20 cellular contexts compared by ENCODE assay signal in genomic region chr11:66864172-66864901, GRCh38. TPM values are rescaled to one million over a fixed set of nuclear protein-coding genes. Genes with fewer than 3 reads are reported as not detected.
DNase-seq lines count a peak whose midpoint lies in the region; ATAC-seq and TF ChIP-seq lines count a peak whose summit lies in the region.
"Had no signal": no experiment of that assay in that cellular context is flagged by ENCODE, and none has a peak within 500 bp of the region (broad histone marks: within the 10 kb centered on the region; RNA-seq: fewer than 3 reads in every experiment).

No MANE protein-coding gene starts in this region.

- no peak for ATAC-seq in omental fat pad (ENCODE audit: low FRiP score)
- ATAC-seq: activated CD8-positive, alpha-beta memory T cell treated with anti-CD3 and anti-CD28 coated beads, Interleukin-2, amount 10 ng/mL, durations not matched to agents 7 days and 5 days; lower lobe of right lung had no signal

- no peak overlapping the region for H3K9ac ChIP-seq in neural progenitor cell

- no peaks in the 10 kb centered on the region for H3K9me3 ChIP-seq in neural progenitor cell (ENCODE audit: low read depth)
- H3K9me3 ChIP-seq: BE2C, lower lobe of right lung had no signal

- no peak overlapping the region for H3K4me3 ChIP-seq in neural progenitor cell
- H3K4me3 ChIP-seq: cardiac muscle cell, lower lobe of right lung, PC-9 had no signal

- no peaks in the 10 kb centered on the region for H3K36me3 Mint-ChIP-seq in neural progenitor cell
- H3K36me3 Mint-ChIP-seq: activated CD8-positive, alpha-beta memory T cell treated with anti-CD3 and anti-CD28 coated beads, Interleukin-2, amount 10 ng/mL, durations not matched to agents 7 days and 5 days; immature natural killer cell; naive B cell had no signal

- no peaks in the 10 kb centered on the region for H4K20me1 ChIP-seq in neural progenitor cell (ENCODE audit: low read depth)

- H3K27ac ChIP-seq in cingulate gyrus (ENCODE audit: low read depth, low read length) (peak overlapping the region; percentile 10), neural progenitor cell (no peak overlapping the region)
- H3K27ac ChIP-seq: cardiac muscle cell, lower lobe of right lung, PC-9 had no signal

- peaks cover 5% of the 10 kb centered on the region for H3K4me1 ChIP-seq in neural progenitor cell
- H3K4me1 ChIP-seq: BE2C, lower lobe of right lung had no signal

- H3F3A ChIP-seq in neural progenitor cell (ENCODE audit: low read depth): no peaks in the 10 kb centered on the region

- H3K9me3 Mint-ChIP-seq in neural progenitor cell: no peaks in the 10 kb centered on the region
- H3K9me3 Mint-ChIP-seq: immature natural killer cell, naive B cell had no signal

- peaks cover 7% of the 10 kb centered on the region for H3K4me1 Mint-ChIP-seq in neural progenitor cell

- DNase-seq in DMS79 treated with DMSO at 0.1 percent for 48 hours (lab: John Stamatoyannopoulos, UW) (peak; percentile 74), NCI-H2107 treated with DMSO at 0.1 percent for 48 hours (lab: John Stamatoyannopoulos, UW; ENCODE audit: unreplicated experiment) (peak; percentile 33), neural progenitor cell (ENCODE audit: low spot score) (no peak), anterior cingulate cortex (lab: John Stamatoyannopoulos, UW) (no peak), omental fat pad (ENCODE audit: low spot score) (no peak), cortex of kidney (lab: John Stamatoyannopoulos, UW) (no peak)
- DNase-seq: activated CD4-positive, CD25-positive, alpha-beta regulatory T cell treated with anti-CD3 and anti-CD28 coated beads, Interleukin-2, amount 50 U/mL, for 72 hours; activated CD8-positive, alpha-beta memory T cell treated with anti-CD3 and anti-CD28 coated beads, Interleukin-2, amount 10 ng/mL, durations not matched to agents 7 days and 5 days; activated effector memory CD4-positive, alpha-beta T cell treated with Interleukin-2 at 50 U/mL for 16 hours; BE2C; head of caudate nucleus; immature natural killer cell; lower lobe of right lung; naive B cell; NCI-H1694 treated with DMSO at 0.1 percent for 48 hours; NCI-H748 treated with DMSO at 0.1 percent for 48 hours; PC-9; T-helper 9 cell had no signal

- no peaks in the 10 kb centered on the region for H3K79me2 ChIP-seq in neural progenitor cell (ENCODE audit: low read depth)

- peak overlapping the region; percentile 90 for H3K27ac Mint-ChIP-seq in neural progenitor cell
- H3K27ac Mint-ChIP-seq: activated CD8-positive, alpha-beta memory T cell treated with anti-CD3 and anti-CD28 coated beads, Interleukin-2, amount 10 ng/mL, durations not matched to agents 7 days and 5 days; immature natural killer cell had no signal

- H3K4me3 Mint-ChIP-seq in neural progenitor cell: peak overlapping the region; percentile 58
- H3K4me3 Mint-ChIP-seq: activated CD8-positive, alpha-beta memory T cell treated with anti-CD3 and anti-CD28 coated beads, Interleukin-2, amount 10 ng/mL, durations not matched to agents 7 days and 5 days; immature natural killer cell; naive B cell had no signal

- H3K4me2 ChIP-seq in neural progenitor cell: no peak overlapping the region
- H3K4me2 ChIP-seq: PC-9 had no signal

- H3K27me3 Mint-ChIP-seq in neural progenitor cell (ENCODE audit: insufficient read depth, low read depth): peaks cover 4% of the 10 kb centered on the region
- H3K27me3 Mint-ChIP-seq: activated CD8-positive, alpha-beta memory T cell treated with anti-CD3 and anti-CD28 coated beads, Interleukin-2, amount 10 ng/mL, durations not matched to agents 7 days and 5 days; naive B cell had no signal

- TF ChIP-seq CTCF in neural progenitor cell (IDR thresholded peaks at IDR 0.05): no peak
- TF ChIP-seq CTCF in omental fat pad (IDR thresholded peaks at IDR 0.05): no peak

- no peaks in the 10 kb centered on the region for H3K36me3 ChIP-seq in neural progenitor cell
- H3K36me3 ChIP-seq: lower lobe of right lung had no signal

- no peaks in the 10 kb centered on the region for H3K27me3 ChIP-seq in neural progenitor cell
- H3K27me3 ChIP-seq: BE2C, cardiac muscle cell had no signal

- H2AFZ ChIP-seq in neural progenitor cell (replicated peaks): no peak overlapping the region
- H2AFZ ChIP-seq: PC-9 had no signal

RNA-seq across cellular contexts. Expression of gene LRFN4, which starts 7.5 kb away (rescaled TPM):
- 6.7 and 27.9 TPM in 2 replicates for total RNA-seq in neural progenitor cell (ENCODE audit: low replicate concordance)
- total RNA-seq in omental fat pad: 10 to 100 TPM; 10.2 to 16.6 (median 12.4) TPM

RNA-seq across cellular contexts. Expression of gene RCE1, which starts 21.1 kb away (rescaled TPM):
- 13.7 and 35.0 TPM in 2 replicates for total RNA-seq in neural progenitor cell (ENCODE audit: low replicate concordance)
- total RNA-seq in omental fat pad: 10 to 100 TPM; 12.8 to 20.4 (median 14.5) TPM

Comparison
In these comparisons a context has a peak if more than half of its experiments do, and no peak if none do; other contexts are left out.
1. DNase-seq: peak in DMS79 treated with DMSO at 0.1 percent for 48 hours (single experiment) and NCI-H2107 treated with DMSO at 0.1 percent for 48 hours (single experiment); none in neural progenitor cell (single experiment), anterior cingulate cortex (0 of 58), omental fat pad (single experiment) and cortex of kidney (single experiment).